1 cellular context compared by ENCODE assay signal in the genomic region with DNA sequence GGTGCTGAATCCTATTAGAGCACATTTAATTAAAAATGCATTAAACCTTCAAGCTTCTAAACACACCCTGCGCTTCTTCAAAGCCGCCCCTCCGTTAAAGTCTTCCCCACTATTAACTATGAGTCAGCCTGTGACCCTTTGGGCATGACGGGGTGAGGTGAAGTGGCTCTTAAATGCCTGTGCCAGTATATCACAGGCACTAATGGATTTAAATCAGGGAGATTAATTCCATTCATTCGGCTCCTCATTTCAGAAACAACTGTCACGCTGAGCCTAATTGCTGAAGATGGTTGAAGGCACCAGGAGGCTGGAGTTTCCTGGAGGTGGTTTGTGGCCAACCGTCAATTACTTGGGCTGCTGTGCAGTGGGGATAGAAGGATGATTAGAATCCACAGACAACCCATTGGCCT.
TF ChIP-seq lines count a peak whose summit lies in the region.

No MANE protein-coding gene starts in this region.

TF ChIP-seq in A549, 52 proteins besides CTCF, POLR2A, EP300 and RAD21 (continued from another document):
- no peak for TF ChIP-seq HMGXB4 (CRISPR knock-in tag; IDR thresholded peaks at IDR 0.05; ENCODE audit: borderline replicate concordance)
